1 cellular context compared by ENCODE assay signal in the genomic region with DNA sequence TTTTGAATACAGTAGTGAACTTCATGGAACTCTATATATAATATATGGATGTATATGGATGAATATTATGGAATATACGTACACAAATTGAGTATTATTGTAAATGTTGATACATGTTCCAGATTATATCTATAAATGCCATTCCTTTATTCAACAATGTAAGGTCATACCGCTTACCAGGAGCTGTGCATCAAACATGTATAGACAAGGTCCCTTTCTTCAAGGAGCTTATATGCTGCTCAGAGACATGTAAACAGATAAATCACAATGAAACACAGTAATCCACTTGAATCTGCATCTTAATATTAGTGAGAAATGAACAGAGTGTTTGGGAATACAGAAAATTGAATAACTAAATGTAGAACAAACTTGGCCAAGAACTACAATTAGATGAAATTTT.
TF ChIP-seq lines count a peak whose summit lies in the region.

No MANE protein-coding gene starts in this region.

TF ChIP-seq in WTC11, 78 proteins besides CTCF, POLR2A, EP300 and RAD21 (continued from another document):
- TF ChIP-seq ZNF671 (CRISPR knock-in tag; IDR thresholded peaks at IDR 0.05) (no peak), ZNF263 (CRISPR knock-in tag; IDR thresholded peaks at IDR 0.05; ENCODE audit: low read depth) (no peak), NFATC4 (CRISPR knock-in tag; IDR thresholded peaks at IDR 0.05) (no peak), KAT7 (CRISPR knock-in tag; IDR thresholded peaks at IDR 0.05; ENCODE audit: borderline replicate concordance) (no peak)
- TF ChIP-seq, protein P1, sequence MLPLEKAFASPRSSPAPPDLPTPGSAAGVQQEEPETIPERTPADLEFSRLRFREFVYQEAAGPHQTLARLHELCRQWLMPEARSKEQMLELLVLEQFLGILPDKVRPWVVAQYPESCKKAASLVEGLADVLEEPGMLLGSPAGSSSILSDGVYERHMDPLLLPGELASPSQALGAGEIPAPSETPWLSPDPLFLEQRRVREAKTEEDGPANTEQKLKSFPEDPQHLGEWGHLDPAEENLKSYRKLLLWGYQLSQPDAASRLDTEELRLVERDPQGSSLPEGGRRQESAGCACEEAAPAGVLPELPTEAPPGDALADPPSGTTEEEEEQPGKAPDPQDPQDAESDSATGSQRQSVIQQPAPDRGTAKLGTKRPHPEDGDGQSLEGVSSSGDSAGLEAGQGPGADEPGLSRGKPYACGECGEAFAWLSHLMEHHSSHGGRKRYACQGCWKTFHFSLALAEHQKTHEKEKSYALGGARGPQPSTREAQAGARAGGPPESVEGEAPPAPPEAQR (CRISPR knock-in tag; IDR thresholded peaks at IDR 0.05), result no peak
- TF ChIP-seq, protein P2, sequence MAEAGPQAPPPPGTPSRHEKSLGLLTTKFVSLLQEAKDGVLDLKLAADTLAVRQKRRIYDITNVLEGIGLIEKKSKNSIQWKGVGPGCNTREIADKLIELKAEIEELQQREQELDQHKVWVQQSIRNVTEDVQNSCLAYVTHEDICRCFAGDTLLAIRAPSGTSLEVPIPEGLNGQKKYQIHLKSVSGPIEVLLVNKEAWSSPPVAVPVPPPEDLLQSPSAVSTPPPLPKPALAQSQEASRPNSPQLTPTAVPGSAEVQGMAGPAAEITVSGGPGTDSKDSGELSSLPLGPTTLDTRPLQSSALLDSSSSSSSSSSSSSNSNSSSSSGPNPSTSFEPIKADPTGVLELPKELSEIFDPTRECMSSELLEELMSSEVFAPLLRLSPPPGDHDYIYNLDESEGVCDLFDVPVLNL (CRISPR knock-in tag; IDR thresholded peaks at IDR 0.05; ENCODE audit: borderline replicate concordance, low read depth), result no peak
TF ChIP-seq in WTC11: peak in this region for 0.
